ENCODE assay signal across 8 cellular contexts in genomic region chr2:164840458-164840929, GRCh38. TPM values are rescaled to one million over a fixed set of nuclear protein-coding genes. Genes with fewer than 3 reads are reported as not detected.
A peak's percentile ranks its signal among the peaks of the same experiment; 100 is the strongest.
DNase-seq lines count a peak whose midpoint lies in the region; ATAC-seq, FAIRE-seq and TF ChIP-seq lines count a peak whose summit lies in the region.

No MANE protein-coding gene starts in this region.

- in situ Hi-C loops in GM23248 (cut with MboI): no loop called here

- H3K27me3 Mint-ChIP-seq in stimulated activated naive CD8-positive, alpha-beta T cell treated with anti-CD3 and anti-CD28 coated beads, Interleukin-15, amount 100 ng/mL, for 72 hours: peaks cover 45% of the 10 kb centered on the region

- no peaks in the 10 kb centered on the region for H3K79me2 ChIP-seq in GM23248 (ENCODE audit: insufficient read depth)

- no peaks in the 10 kb centered on the region for H3K27me3 ChIP-seq in GM23248 (replicated peaks; ENCODE audit: insufficient read depth)
- no peaks in the 10 kb centered on the region for H3K27me3 ChIP-seq in bronchial epithelial cell (ENCODE audit: control insufficient read depth, insufficient read depth, low read length)

- no peaks in the 10 kb centered on the region for H3K36me3 ChIP-seq in GM23248 (ENCODE audit: low read depth)
- H3K36me3 ChIP-seq in bronchial epithelial cell (ENCODE audit: control insufficient read depth, insufficient read depth, low read length): no peaks in the 10 kb centered on the region

- DNase-seq in GM23248 (peak; percentile 29), NCI-H2196 (lab: John Stamatoyannopoulos, UW; ENCODE audit: unreplicated experiment) (peak; percentile 77), bronchial epithelial cell (ENCODE audit: low read depth) (no peak), left lobe of liver (ENCODE audit: low spot score) (peak; percentile 90)
- DNase-seq in stimulated activated naive CD8-positive, alpha-beta T cell treated with anti-CD3 and anti-CD28 coated beads, Interleukin-15, amount 100 ng/mL, for 72 hours: peak in 1 of 2 donors; percentile 8

- peak; percentile 66 for ATAC-seq in left lobe of liver
- peak; percentile 1 for ATAC-seq in stimulated activated naive CD8-positive, alpha-beta T cell treated with anti-CD3 and anti-CD28 coated beads, Interleukin-15, amount 100 ng/mL, for 72 hours
- ATAC-seq in HG02571 (IDR thresholded peaks at IDR 0.05; ENCODE audit: unreplicated experiment): no peak
- ATAC-seq in HG03280 (IDR thresholded peaks at IDR 0.05; ENCODE audit: unreplicated experiment): no peak
- no peak for ATAC-seq in HG02870 (IDR thresholded peaks at IDR 0.05; ENCODE audit: unreplicated experiment)

- H4K20me1 ChIP-seq in GM23248 (ENCODE audit: insufficient read depth): no peaks in the 10 kb centered on the region

- peak overlapping the region; percentile 83 for H2AFZ ChIP-seq in GM23248

- no peak overlapping the region for H3K27ac ChIP-seq in GM23248

- no peak overlapping the region for H3K27ac Mint-ChIP-seq in stimulated activated naive CD8-positive, alpha-beta T cell treated with anti-CD3 and anti-CD28 coated beads, Interleukin-15, amount 100 ng/mL, for 72 hours

- H3K4me2 ChIP-seq in GM23248 (ENCODE audit: unreplicated experiment): peak overlapping the region; percentile 79

- no peak for FAIRE-seq in bronchial epithelial cell (lab: Jason Lieb, UNC)

- peaks cover 18% of the 10 kb centered on the region for H3K4me1 ChIP-seq in GM23248 (ENCODE audit: insufficient read depth)

- 5 to 6% methylated on average over 12 of the region's 12 CpGs for WGBS in GM23248 (ENCODE audit: low coverage in 1 of 2, low lambda C conversion rate in 2 of 2, missing lambda C conversion rate in 2 of 2), 2 experiments

- peak overlapping the region; percentile 68 to 79 for H3K4me3 Mint-ChIP-seq in stimulated activated naive CD8-positive, alpha-beta T cell treated with anti-CD3 and anti-CD28 coated beads, Interleukin-15, amount 100 ng/mL, for 72 hours

- H3K9me2 ChIP-seq in GM23248 (ENCODE audit: insufficient read depth): no peaks in the 10 kb centered on the region

- H3F3A ChIP-seq in GM23248 (ENCODE audit: insufficient read depth): peaks cover 11% of the 10 kb centered on the region

- no peaks in the 10 kb centered on the region for H3K9me3 ChIP-seq in GM23248 (ENCODE audit: low read depth)

- no peak for TF ChIP-seq CTCF in bronchial epithelial cell (IDR thresholded peaks at IDR 0.05; ENCODE audit: insufficient read depth, low read length, severe bottlenecking)

- peak overlapping the region; percentile 79 for H3K4me3 ChIP-seq in GM23248
- H3K4me3 ChIP-seq in bronchial epithelial cell (ENCODE audit: low read depth, low read length): peak overlapping the region; percentile 73

- H3K4me1 Mint-ChIP-seq in stimulated activated naive CD8-positive, alpha-beta T cell treated with anti-CD3 and anti-CD28 coated beads, Interleukin-15, amount 100 ng/mL, for 72 hours: peaks cover 8% of the 10 kb centered on the region

- no peaks in the 10 kb centered on the region for H3K9me3 Mint-ChIP-seq in stimulated activated naive CD8-positive, alpha-beta T cell treated with anti-CD3 and anti-CD28 coated beads, Interleukin-15, amount 100 ng/mL, for 72 hours

- H3K9ac ChIP-seq in GM23248: peak overlapping the region; percentile 75

RNA-seq across cellular contexts. Expression of gene COBLL1, which starts 1.1 kb away (rescaled TPM):
- 1.3 and 1.8 TPM in 2 replicates for total RNA-seq in GM23248 (2014; rRNA removed; shearing (Covaris generic))
- 2.2 and 2.5 TPM in 2 replicates for polyA plus RNA-seq in GM23248 (2016; fragmentation: Nextera tagmentation; extraction: Ambion mirVana)
- total RNA-seq in bronchial epithelial cell: 10.5 and 18.9 TPM in 2 replicates
- 75.0 TPM for total RNA-seq in left lobe of liver

Comparison
In these comparisons a context has a peak if more than half of its experiments do, and no peak if none do; other contexts are left out.
1. ATAC-seq: peak in left lobe of liver (single experiment) and stimulated activated naive CD8-positive, alpha-beta T cell treated with anti-CD3 and anti-CD28 coated beads, Interleukin-15, amount 100 ng/mL, for 72 hours (single experiment); none in HG02571 (single experiment), HG03280 (single experiment) and HG02870 (single experiment).